Comparison of ENCODE assay signal across 1 cellular context in genomic region chr7:2800220-2800922, GRCh38.
TF ChIP-seq lines count a peak whose summit lies in the region.

No MANE protein-coding gene starts in this region.

TF ChIP-seq in IMR-90, 13 proteins besides CTCF, POLR2A, EP300 and RAD21:
- no peak for TF ChIP-seq RCOR1 (IDR thresholded peaks at IDR 0.05; ENCODE audit: insufficient replicate concordance, low read length)
- TF ChIP-seq BHLHE40 (IDR thresholded peaks at IDR 0.05; ENCODE audit: low read depth, low read length): no peak
- no peak for TF ChIP-seq NFE2L2 (IDR thresholded peaks at IDR 0.05; ENCODE audit: low read depth, low read length)
- no peak for TF ChIP-seq ELK1 (IDR thresholded peaks at IDR 0.05; ENCODE audit: borderline replicate concordance, low read depth, low read length)
